In genomic region chr1:19209990-19210771, GRCh38 we compare ENCODE assay signal across 8 cellular contexts. TPM values are rescaled to one million over a fixed set of nuclear protein-coding genes. Genes with fewer than 3 reads are reported as not detected.
A peak's percentile ranks its signal among the peaks of the same experiment; 100 is the strongest.
DNase-seq lines count a peak whose midpoint lies in the region; ATAC-seq and TF ChIP-seq lines count a peak whose summit lies in the region.

UBR4 (minus strand) TSS chr1:19210266; CDS start chr1:19210248, 18 bp downstream.

- H3K4me1 Mint-ChIP-seq in activated B cell treated with CpG ODN at 0.5 μM for 24 hours (peaks cover 57% of the 10 kb centered on the region), immature natural killer cell (peaks cover 57 to 86% of the 10 kb centered on the region in 2 donors)

- H3K36me3 ChIP-seq in spleen: peaks cover 0 to 27% (median 2%) of the 10 kb centered on the region in 6 donors

- POLR2A ChIA-PET in AG04450 (lab: Yijun Ruan, JAX): interaction anchor here (0.9 kb wide), 1 partner anchor 10 kb away, joined by 5 read pairs; no protein-coding TSS in a partner anchor
- POLR2A ChIA-PET in activated B cell treated with CpG ODN at 0.5 μM for 24 hours (lab: Charles Lee): interaction anchor here (0.9 to 3.7 kb wide), 7 partner anchors 10 to 387 kb away, joined by 3 to 22 read pairs (median 4); partner anchors contain the start of genes EMC1 and MRTO4

- peaks cover 48% of the 10 kb centered on the region for H3K36me3 Mint-ChIP-seq in activated B cell treated with CpG ODN at 0.5 μM for 24 hours (ENCODE audit: low read depth)
- H3K36me3 Mint-ChIP-seq in immature natural killer cell: no peaks in the 10 kb centered on the region

- WGBS in spleen, 5 donors: 0% methylated on average over 53 to 80 of the region's 80 CpGs

- TF ChIP-seq POLR2A in spleen (IDR thresholded peaks at IDR 0.05): peak; percentile 73 to 92 (median 76)

- H3K27ac Mint-ChIP-seq in activated B cell treated with CpG ODN at 0.5 μM for 24 hours (peak within 1 kb of the TSS; percentile 97), immature natural killer cell (peak within 1 kb of the TSS; percentile 97 to 99 (median 99))

- DNase-seq in AG04450 (ENCODE audit: low read depth, low spot score) (peak; percentile 89), NCI-H226 (peak; percentile 96), activated B cell treated with CpG ODN at 0.5 μM for 24 hours (peak; percentile 98), caudate nucleus (lab: John Stamatoyannopoulos, UW) (peak; percentile 27 to 96 (median 89)), immature natural killer cell (peak; percentile 95), spleen (peak; percentile 98)

- CTCF ChIA-PET in AG04450 (lab: Charles Lee) (no interaction called here), activated B cell treated with CpG ODN at 0.5 μM for 24 hours (lab: Charles Lee) (interaction anchor here (0.9 to 1.0 kb wide), 2 partner anchors 31 to 41 kb away, joined by 3 read pairs; partner anchors contain the start of genes EMC1 and MRTO4)

- H3K27me3 ChIP-seq in AG04450 (ENCODE audit: control insufficient read depth, insufficient read depth, low read length): no peaks in the 10 kb centered on the region
- no peaks in the 10 kb centered on the region for H3K27me3 ChIP-seq in spleen (replicated peaks in 1 of 7)

- TF ChIP-seq CTCF in AG04450 (IDR thresholded peaks at IDR 0.05; ENCODE audit: low read depth, low read length) (no peak), activated B cell treated with CpG ODN at 0.5 μM for 24 hours (IDR thresholded peaks at IDR 0.05) (no peak), spleen (IDR thresholded peaks at IDR 0.05 in 8 of 11, conservative IDR thresholded peaks at IDR 0.05 in 3 of 11) (peak in 5 of 11 experiments; percentile 7 to 24 (median 9))

- H3K4me3 Mint-ChIP-seq in activated B cell treated with CpG ODN at 0.5 μM for 24 hours: peak within 1 kb of the TSS; percentile 95
- H3K4me3 Mint-ChIP-seq in immature natural killer cell: peak within 1 kb of the TSS; percentile 94 to 99 (median 97)

- no peaks in the 10 kb centered on the region for H3K27me3 Mint-ChIP-seq in activated B cell treated with CpG ODN at 0.5 μM for 24 hours
- peaks cover 5 to 11% (median 9%) of the 10 kb centered on the region in 3 donors for H3K27me3 Mint-ChIP-seq in immature natural killer cell (ENCODE audit: low read depth in 3 of 3)

- H3K4me3 ChIP-seq in AG04450 (ENCODE audit: low read depth, low read length) (peak within 1 kb of the TSS; percentile 92), spleen (peak within 1 kb of the TSS; percentile 67 to 97 (median 84))

- H3K27ac ChIP-seq in AG04450 (ENCODE audit: low read depth, low read length) (peak within 1 kb of the TSS; percentile 96), caudate nucleus (ENCODE audit: low read depth, low read length) (peak within 1 kb of the TSS; percentile 82), spleen (peak within 1 kb of the TSS; percentile 93 to 98 (median 97))

- peaks cover 52 to 92% (median 68%) of the 10 kb centered on the region in 6 donors for H3K4me1 ChIP-seq in spleen

- H3K9me3 ChIP-seq in AG04450 (ENCODE audit: control insufficient read depth, insufficient read depth, low read length) (no peaks in the 10 kb centered on the region), spleen (no peaks in the 10 kb centered on the region)

- ATAC-seq in GM18909 (IDR thresholded peaks at IDR 0.05; ENCODE audit: poor library complexity, unreplicated experiment): peak; percentile 88
- ATAC-seq in HG03175 (IDR thresholded peaks at IDR 0.05; ENCODE audit: unreplicated experiment): peak; percentile 86
- peak; percentile 77 for ATAC-seq in activated B cell treated with CpG ODN at 0.5 μM for 24 hours (ENCODE audit: low read depth)

- no peaks in the 10 kb centered on the region for H3K9me3 Mint-ChIP-seq in activated B cell treated with CpG ODN at 0.5 μM for 24 hours
- H3K9me3 Mint-ChIP-seq in immature natural killer cell: no peaks in the 10 kb centered on the region

- intact Hi-C loops in activated B cell treated with CpG ODN at 0.5 μM for 24 hours (cut with micrococcal nuclease) (loop anchor here (1.0 to 5.0 kb wide), 6 partner anchors 41 to 1297 kb away; partner anchors contain the start of genes ALDH4A1, CAPZB, EMC1 and IFFO2), spleen (cut with DNase I; ENCODE audit: low total_unique reads) (no loop called here)

RNA-seq across cellular contexts. Expression of gene UBR4, which starts in this region (rescaled TPM):
- polyA plus RNA-seq in AG04450 (2011; rRNA removed) (91.9 and 152 TPM in 2 replicates), immature natural killer cell (10 to 100 TPM in 1 of 3 donors, 1 to 10 TPM in 2; 1.5 to 23.7 (median 8.0) TPM), spleen (100 to 1,000 TPM in 2 of 3 donors, 10 to 100 TPM in 1; 72.5 to 184 (median 128) TPM)
- 336 and 425 TPM in 2 replicates for polyA minus RNA-seq in AG04450 (2011; rRNA and poly(A)+ RNA removed)
- total RNA-seq in activated B cell treated with CpG ODN at 0.5 μM for 24 hours (221 and 262 TPM in 2 replicates), spleen (100 to 1,000 TPM; 141 to 177 (median 152) TPM)

Comparison
In these comparisons a context has a peak if more than half of its experiments do, and no peak if none do; other contexts are left out.
1. Peak in every context shown above with its lines: DNase-seq, ATAC-seq, H3K4me3 ChIP-seq and H3K27ac ChIP-seq.